Comparison of ENCODE assay signal across 25 cellular contexts in genomic region chr4:156929706-156930105, GRCh38. TPM values are rescaled to one million over a fixed set of nuclear protein-coding genes. Genes with fewer than 3 reads are reported as not detected.
"Had no signal": no experiment of that assay in that cellular context is flagged by ENCODE, and none has a peak within 500 bp of the region (broad histone marks: within the 10 kb centered on the region; RNA-seq: fewer than 3 reads in every experiment).

No MANE protein-coding gene starts in this region.

- H3K4me3 Mint-ChIP-seq: activated T-cell treated with anti-CD3 and anti-CD28 coated beads, Interleukin-2, amount 50 U/mL, for 72 hours; effector memory CD8-positive, alpha-beta T cell; nephron; stimulated activated effector memory CD8-positive, alpha-beta T cell treated with anti-CD3 and anti-CD28 coated beads, Interleukin-12 subunit alpha, Interleukin-12 subunit beta, amount 100 ng/mL, for 72 hours; stimulated activated naive CD8-positive, alpha-beta T cell treated with anti-CD3 and anti-CD28 coated beads, Interleukin-15, amount 100 ng/mL, for 72 hours; type B pancreatic cell had no signal

- DNase-seq: activated CD4-positive, alpha-beta T cell treated with anti-CD3 and anti-CD28 coated beads for 4 hours; activated CD4-positive, alpha-beta T cell treated with anti-CD3 and anti-CD28 coated beads, Interleukin-2, amount 50 U/mL, for 4 hours; activated naive CD4-positive, alpha-beta T cell; activated T-cell treated with anti-CD3 and anti-CD28 coated beads for 4 hours; activated T-cell treated with anti-CD3 and anti-CD28 coated beads, Interleukin-2, amount 50 U/mL, for 72 hours; anterior cingulate cortex; body of pancreas; cortex of kidney; effector memory CD8-positive, alpha-beta T cell; foreskin melanocyte; heart right ventricle; left ventricle myocardium inferior; stimulated activated CD4-positive, alpha-beta T cell treated with anti-CD3 and anti-CD28 coated beads, Interleukin-4, amount 100 ng/mL, for 24 hours; stimulated activated naive CD8-positive, alpha-beta T cell treated with anti-CD3 and anti-CD28 coated beads, Interleukin-15, amount 100 ng/mL, for 72 hours; substantia nigra; T-helper 1 cell; uterus had no signal

- H3K27ac ChIP-seq: heart right ventricle, left ventricle myocardium inferior, skin epidermis, uterus had no signal

- H3K9me3 ChIP-seq: body of pancreas, uterus had no signal

- H3K27me3 ChIP-seq: body of pancreas, heart right ventricle, uterus had no signal

- H3K27ac Mint-ChIP-seq: activated naive CD4-positive, alpha-beta T cell treated with anti-CD3 and anti-CD28 coated beads, Interleukin-2, amount 50 U/mL, for 72 hours; activated T-cell treated with anti-CD3 and anti-CD28 coated beads, Interleukin-2, amount 50 U/mL, for 72 hours; effector memory CD8-positive, alpha-beta T cell; stimulated activated effector memory CD8-positive, alpha-beta T cell treated with anti-CD3 and anti-CD28 coated beads, Interleukin-12 subunit alpha, Interleukin-12 subunit beta, amount 100 ng/mL, for 72 hours; stimulated activated naive CD8-positive, alpha-beta T cell treated with anti-CD3 and anti-CD28 coated beads, Interleukin-15, amount 100 ng/mL, for 72 hours; type B pancreatic cell had no signal

- H3K4me3 ChIP-seq: body of pancreas, heart right ventricle, left ventricle myocardium inferior, lung, skin epidermis, uterus had no signal

- H3K4me1 Mint-ChIP-seq: stimulated activated effector memory CD8-positive, alpha-beta T cell treated with anti-CD3 and anti-CD28 coated beads, Interleukin-12 subunit alpha, Interleukin-12 subunit beta, amount 100 ng/mL, for 72 hours; stimulated activated naive CD8-positive, alpha-beta T cell treated with anti-CD3 and anti-CD28 coated beads, Interleukin-15, amount 100 ng/mL, for 72 hours had no signal

- H3K36me3 ChIP-seq: heart right ventricle, left ventricle myocardium inferior, uterus had no signal

- ATAC-seq: activated naive CD4-positive, alpha-beta T cell treated with anti-CD3 and anti-CD28 coated beads, Interleukin-2, amount 50 U/mL, for 72 hours; activated T-cell treated with anti-CD3 and anti-CD28 coated beads, Interleukin-2, amount 50 U/mL, for 72 hours; body of pancreas; effector memory CD8-positive, alpha-beta T cell; esophagus mucosa; heart right ventricle; sciatic nerve; stimulated activated effector memory CD8-positive, alpha-beta T cell treated with anti-CD3 and anti-CD28 coated beads, Interleukin-12 subunit alpha, Interleukin-12 subunit beta, amount 100 ng/mL, for 72 hours; stimulated activated naive CD8-positive, alpha-beta T cell treated with anti-CD3 and anti-CD28 coated beads, Interleukin-15, amount 100 ng/mL, for 72 hours had no signal

- H3K27me3 Mint-ChIP-seq: effector memory CD8-positive, alpha-beta T cell; stimulated activated naive CD8-positive, alpha-beta T cell treated with anti-CD3 and anti-CD28 coated beads, Interleukin-15, amount 100 ng/mL, for 72 hours; type B pancreatic cell had no signal

- H3K36me3 Mint-ChIP-seq: activated naive CD4-positive, alpha-beta T cell treated with anti-CD3 and anti-CD28 coated beads, Interleukin-2, amount 50 U/mL, for 72 hours; stimulated activated effector memory CD8-positive, alpha-beta T cell treated with anti-CD3 and anti-CD28 coated beads, Interleukin-12 subunit alpha, Interleukin-12 subunit beta, amount 100 ng/mL, for 72 hours had no signal

RNA-seq across cellular contexts. Expression of gene PDGFC, which starts 41.9 kb away (rescaled TPM):
- total RNA-seq: activated naive CD4-positive, alpha-beta T cell treated with anti-CD3 and anti-CD28 coated beads, Interleukin-2, amount 50 U/mL, for 72 hours; activated T-cell treated with anti-CD3 and anti-CD28 coated beads, Interleukin-2, amount 50 U/mL, for 72 hours had no signal
